In the genomic region with DNA sequence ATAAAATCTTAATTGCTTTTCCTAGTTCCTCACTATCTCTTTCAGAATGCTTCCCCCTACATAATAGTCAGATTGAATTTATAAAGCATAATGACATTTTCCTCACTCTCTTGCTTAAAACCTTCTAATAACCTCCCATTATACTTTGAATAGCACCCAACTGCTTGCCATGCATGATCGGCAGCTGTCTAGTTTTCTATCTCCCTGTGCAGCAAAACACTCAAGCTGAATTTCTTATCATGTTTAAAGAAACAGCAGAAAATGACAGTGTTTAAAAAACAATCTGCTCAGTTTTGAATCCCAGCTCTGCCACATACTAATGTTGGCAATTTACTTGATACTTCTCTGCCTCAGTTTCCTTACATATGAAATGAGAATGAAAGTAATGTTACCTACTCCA, we compare ENCODE assay signal across 3 cellular contexts.
"Had no signal": no experiment of that assay in that cellular context is flagged by ENCODE, and none has a peak within 500 bp of the region (broad histone marks: within the 10 kb centered on the region; RNA-seq: fewer than 3 reads in every experiment).

No MANE protein-coding gene starts in this region.

- H3K4me3 ChIP-seq: GM12878 had no signal

- DNase-seq: GDM1, GF-D8 had no signal
